8 cellular contexts compared by ENCODE assay signal in genomic region chr5:32276173-32276853, GRCh38. TPM values are rescaled to one million over a fixed set of nuclear protein-coding genes. Genes with fewer than 3 reads are reported as not detected.
DNase-seq lines count a peak whose midpoint lies in the region; ATAC-seq and TF ChIP-seq lines count a peak whose summit lies in the region.
"Had no signal": no experiment of that assay in that cellular context is flagged by ENCODE, and none has a peak within 500 bp of the region (broad histone marks: within the 10 kb centered on the region; RNA-seq: fewer than 3 reads in every experiment).

No MANE protein-coding gene starts in this region.

- intact Hi-C loops in activated B cell treated with CpG ODN at 0.5 μM for 24 hours (cut with micrococcal nuclease) (loop anchor here (1.0 to 5.0 kb wide), 3 partner anchors 15 to 44 kb away; no protein-coding TSS in a partner anchor), right cardiac atrium (cut with DNase I) (no loop called here), uterus (cut with DNase I; ENCODE audit: low total_unique reads) (no loop called here)

- H3K27ac ChIP-seq in right cardiac atrium (ENCODE audit: low read length) (peak overlapping the region; percentile 88), uterus (peak overlapping the region; percentile 47 to 79)
- H3K27ac ChIP-seq: SJSA1 had no signal

- H3K9me3 Mint-ChIP-seq in activated B cell treated with CpG ODN at 0.5 μM for 24 hours, result peaks cover 4% of the 10 kb centered on the region

- no peaks in the 10 kb centered on the region for H3K36me3 ChIP-seq in uterus
- H3K36me3 ChIP-seq: SJSA1 had no signal

- no peaks in the 10 kb centered on the region for H3K27me3 ChIP-seq in right cardiac atrium (ENCODE audit: control insufficient read depth, insufficient read depth)
- no peaks in the 10 kb centered on the region for H3K27me3 ChIP-seq in uterus
- H3K27me3 ChIP-seq: SJSA1 had no signal

- H3K4me3 Mint-ChIP-seq in activated B cell treated with CpG ODN at 0.5 μM for 24 hours, result peak overlapping the region; percentile 61

- POLR2A ChIA-PET in activated B cell treated with CpG ODN at 0.5 μM for 24 hours (lab: Charles Lee), result interaction anchor here (0.6 to 1.4 kb wide), 4 partner anchors 36 to 638 kb away, joined by 3 to 4 read pairs (median 4); partner anchors contain the start of gene MTMR12

- no peaks in the 10 kb centered on the region for H3K9me3 ChIP-seq in right cardiac atrium (ENCODE audit: control insufficient read depth, low read length)
- no peaks in the 10 kb centered on the region for H3K9me3 ChIP-seq in uterus
- H3K9me3 ChIP-seq: SJSA1 had no signal

- TF ChIP-seq CTCF in activated B cell treated with CpG ODN at 0.5 μM for 24 hours (IDR thresholded peaks at IDR 0.05), result no peak
- no peak for TF ChIP-seq CTCF in uterus (IDR thresholded peaks at IDR 0.05)

- DNase-seq in activated B cell treated with CpG ODN at 0.5 μM for 24 hours, result no peak
- no peak for DNase-seq in right cardiac atrium
- no peak for DNase-seq in uterus
- DNase-seq in NCI-H1105 treated with DMSO at 0.1 percent for 48 hours (lab: John Stamatoyannopoulos, UW), result no peak
- no peak for DNase-seq in AG08395 (ENCODE audit: low spot score)

- H3K36me3 Mint-ChIP-seq in activated B cell treated with CpG ODN at 0.5 μM for 24 hours (ENCODE audit: low read depth), result peaks cover 43% of the 10 kb centered on the region

- H3K4me3 ChIP-seq in right cardiac atrium (ENCODE audit: low read length) (no peak overlapping the region), uterus (no peak overlapping the region)
- H3K4me3 ChIP-seq: SJSA1 had no signal

- peak overlapping the region; percentile 92 for H3K27ac Mint-ChIP-seq in activated B cell treated with CpG ODN at 0.5 μM for 24 hours

- ATAC-seq in GM19043 (IDR thresholded peaks at IDR 0.05; ENCODE audit: low read depth, unreplicated experiment) (peak; percentile 34), HG03354 (IDR thresholded peaks at IDR 0.05; ENCODE audit: poor library complexity, severe bottlenecking, unreplicated experiment) (peak; percentile 65), activated B cell treated with CpG ODN at 0.5 μM for 24 hours (ENCODE audit: low read depth) (peak; percentile 76), right cardiac atrium (peak; percentile 54 to 60)

- peaks cover 7% of the 10 kb centered on the region for H3K4me1 ChIP-seq in right cardiac atrium (ENCODE audit: control insufficient read depth, insufficient read depth, low read length)
- H3K4me1 ChIP-seq in uterus, result peaks cover 4 to 10% of the 10 kb centered on the region in 2 donors
- H3K4me1 ChIP-seq: SJSA1 had no signal

- CTCF ChIA-PET in activated B cell treated with CpG ODN at 0.5 μM for 24 hours (lab: Charles Lee), result interaction anchor here (1.5 kb wide), 1 partner anchor 44 kb away, joined by 4 read pairs; no protein-coding TSS in a partner anchor

- 56% methylated on average over 4 of the region's 4 CpGs for WGBS in right cardiac atrium

- H3K27me3 Mint-ChIP-seq in activated B cell treated with CpG ODN at 0.5 μM for 24 hours, result no peaks in the 10 kb centered on the region

- TF ChIP-seq POLR2A in uterus (IDR thresholded peaks at IDR 0.05), result no peak

- peaks cover 67% of the 10 kb centered on the region for H3K4me1 Mint-ChIP-seq in activated B cell treated with CpG ODN at 0.5 μM for 24 hours

RNA-seq across cellular contexts. Expression of gene MTMR12, which starts 36.4 kb away (rescaled TPM):
- total RNA-seq in activated B cell treated with CpG ODN at 0.5 μM for 24 hours, result 26.8 and 36.3 TPM in 2 replicates
- total RNA-seq in right cardiac atrium, result 10 to 100 TPM; 19.1 to 28.1 (median 22.7) TPM
- 6.2 TPM for polyA plus RNA-seq in right cardiac atrium
- 10 to 100 TPM; 37.6 to 96.6 (median 54.6) TPM for total RNA-seq in uterus
